ENCODE assay signal across 17 cellular contexts in the genomic region with DNA sequence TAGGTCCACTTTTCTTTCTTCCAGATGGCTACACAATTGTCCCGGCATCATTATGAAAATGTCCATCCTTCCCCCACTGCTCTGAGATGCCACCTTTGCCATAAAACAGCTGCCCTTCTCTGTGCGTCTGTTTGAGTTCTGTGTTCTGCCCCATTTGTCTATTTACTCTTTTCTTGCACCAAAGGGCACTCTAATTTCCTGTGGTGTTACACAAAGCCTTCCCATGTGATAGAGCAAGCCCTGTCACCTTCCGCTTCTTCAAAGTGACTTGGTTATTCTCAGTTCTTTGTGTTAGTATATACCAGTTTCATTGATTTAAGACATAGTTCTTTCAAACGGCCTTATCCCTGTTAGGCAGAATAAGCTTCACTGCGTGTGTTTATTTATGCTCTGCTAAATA.
DNase-seq lines count a peak whose midpoint lies in the region; TF ChIP-seq lines count a peak whose summit lies in the region.
"Had no signal": no experiment of that assay in that cellular context is flagged by ENCODE, and none has a peak within 500 bp of the region (broad histone marks: within the 10 kb centered on the region; RNA-seq: fewer than 3 reads in every experiment).

No MANE protein-coding gene starts in this region.

- no peak for TF ChIP-seq CTCF in nephron progenitor cell (IDR thresholded peaks at IDR 0.05)

- H3K4me1 Mint-ChIP-seq in activated naive CD4-positive, alpha-beta T cell treated with anti-CD3 and anti-CD28 coated beads, Interleukin-2, amount 50 U/mL, for 24 hours, result peaks cover 37% of the 10 kb centered on the region
- peaks cover 51% of the 10 kb centered on the region for H3K4me1 Mint-ChIP-seq in activated T-helper 2 cell treated with anti-CD3 and anti-CD28 coated beads, Interferon-gamma antibody, Interleukin-2, Interleukin-4, amounts not matched to agents 10 μg/mL and 5 μg/mL and 100 μg/mL, durations not matched to agents 14 hours and 24 hours and 36 hours (ENCODE audit: low read depth)
- H3K4me1 Mint-ChIP-seq in nephron progenitor cell, result peaks cover 7% of the 10 kb centered on the region

- H3K9me3 Mint-ChIP-seq in activated naive CD4-positive, alpha-beta T cell treated with anti-CD3 and anti-CD28 coated beads, Interleukin-2, amount 50 U/mL, for 24 hours, result no peaks in the 10 kb centered on the region
- H3K9me3 Mint-ChIP-seq in activated T-helper 2 cell treated with anti-CD3 and anti-CD28 coated beads, Interferon-gamma antibody, Interleukin-2, Interleukin-4, amounts not matched to agents 10 μg/mL and 5 μg/mL and 100 μg/mL, durations not matched to agents 14 hours and 24 hours and 36 hours, result no peaks in the 10 kb centered on the region
- no peaks in the 10 kb centered on the region for H3K9me3 Mint-ChIP-seq in nephron progenitor cell
- H3K9me3 Mint-ChIP-seq: WTC11 had no signal

- intact Hi-C loops in activated T-helper 2 cell treated with anti-CD3 and anti-CD28 coated beads, Interferon-gamma antibody, Interleukin-2, Interleukin-4, amounts not matched to agents 10 μg/mL and 5 μg/mL and 100 μg/mL, durations not matched to agents 14 hours and 24 hours and 36 hours (cut with micrococcal nuclease), result loop anchor here (2.0 to 5.0 kb wide), 4 partner anchors 77 to 534 kb away; partner anchors contain the start of genes TIMM21 and ZNF407

- no peak overlapping the region for H3K4me3 Mint-ChIP-seq in activated naive CD4-positive, alpha-beta T cell treated with anti-CD3 and anti-CD28 coated beads, Interleukin-2, amount 50 U/mL, for 24 hours
- H3K4me3 Mint-ChIP-seq in activated T-helper 2 cell treated with anti-CD3 and anti-CD28 coated beads, Interferon-gamma antibody, Interleukin-2, Interleukin-4, amounts not matched to agents 10 μg/mL and 5 μg/mL and 100 μg/mL, durations not matched to agents 14 hours and 24 hours and 36 hours (ENCODE audit: low read depth), result peak overlapping the region; percentile 20
- H3K4me3 Mint-ChIP-seq in nephron progenitor cell, result no peak overlapping the region
- H3K4me3 Mint-ChIP-seq: activated CD8-positive, alpha-beta memory T cell treated with anti-CD3 and anti-CD28 coated beads, Interleukin-2, amount 10 ng/mL, durations not matched to agents 7 days and 5 days; WTC11 had no signal

- peak; percentile 9 for DNase-seq in NCI-H1092 treated with DMSO at 0.1 percent for 48 hours (lab: John Stamatoyannopoulos, UW)
- no peak for DNase-seq in NCI-H1092 (lab: John Stamatoyannopoulos, UW)
- DNase-seq in activated naive CD4-positive, alpha-beta T cell treated with Interleukin-2 at 50 U/mL for 16 hours, result no peak
- DNase-seq in activated T-helper 2 cell treated with anti-CD3 and anti-CD28 coated beads, Interferon-gamma antibody, Interleukin-2, Interleukin-4, amounts not matched to agents 10 μg/mL and 5 μg/mL and 100 μg/mL, durations not matched to agents 14 hours and 24 hours and 36 hours (ENCODE audit: low spot score), result no peak
- DNase-seq in nephron progenitor cell, result no peak
- DNase-seq in NCI-H1105 (lab: John Stamatoyannopoulos, UW), result no peak
- no peak for DNase-seq in NK-92 (lab: John Stamatoyannopoulos, UW; ENCODE audit: unreplicated experiment)
- DNase-seq: activated CD8-positive, alpha-beta memory T cell treated with anti-CD3 and anti-CD28 coated beads, Interleukin-2, amount 10 ng/mL, durations not matched to agents 7 days and 5 days; activated effector memory CD4-positive, alpha-beta T cell treated with anti-CD3 and anti-CD28 coated beads, Interleukin-2, amount 50 U/mL, for 16 hours; BE2C; Calu3; central memory CD4-positive, alpha-beta T cell; NCI-H1436 treated with DMSO at 0.1 percent for 48 hours; small intestine; upper lobe of left lung had no signal

- no peaks in the 10 kb centered on the region for H3K36me3 Mint-ChIP-seq in activated naive CD4-positive, alpha-beta T cell treated with anti-CD3 and anti-CD28 coated beads, Interleukin-2, amount 50 U/mL, for 24 hours
- H3K36me3 Mint-ChIP-seq in activated T-helper 2 cell treated with anti-CD3 and anti-CD28 coated beads, Interferon-gamma antibody, Interleukin-2, Interleukin-4, amounts not matched to agents 10 μg/mL and 5 μg/mL and 100 μg/mL, durations not matched to agents 14 hours and 24 hours and 36 hours (ENCODE audit: low read depth), result peaks cover 2% of the 10 kb centered on the region
- no peaks in the 10 kb centered on the region for H3K36me3 Mint-ChIP-seq in nephron progenitor cell (ENCODE audit: low read depth)
- H3K36me3 Mint-ChIP-seq: activated CD8-positive, alpha-beta memory T cell treated with anti-CD3 and anti-CD28 coated beads, Interleukin-2, amount 10 ng/mL, durations not matched to agents 7 days and 5 days; WTC11 had no signal

- H3K27me3 Mint-ChIP-seq in activated naive CD4-positive, alpha-beta T cell treated with anti-CD3 and anti-CD28 coated beads, Interleukin-2, amount 50 U/mL, for 24 hours, result no peaks in the 10 kb centered on the region
- H3K27me3 Mint-ChIP-seq in activated T-helper 2 cell treated with anti-CD3 and anti-CD28 coated beads, Interferon-gamma antibody, Interleukin-2, Interleukin-4, amounts not matched to agents 10 μg/mL and 5 μg/mL and 100 μg/mL, durations not matched to agents 14 hours and 24 hours and 36 hours (ENCODE audit: low read depth), result no peaks in the 10 kb centered on the region
- H3K27me3 Mint-ChIP-seq in nephron progenitor cell (ENCODE audit: low read depth, poor library complexity), result peaks cover 3% of the 10 kb centered on the region

- peak overlapping the region; percentile 84 for H3K27ac Mint-ChIP-seq in activated naive CD4-positive, alpha-beta T cell treated with anti-CD3 and anti-CD28 coated beads, Interleukin-2, amount 50 U/mL, for 24 hours
- peak overlapping the region; percentile 75 for H3K27ac Mint-ChIP-seq in activated T-helper 2 cell treated with anti-CD3 and anti-CD28 coated beads, Interferon-gamma antibody, Interleukin-2, Interleukin-4, amounts not matched to agents 10 μg/mL and 5 μg/mL and 100 μg/mL, durations not matched to agents 14 hours and 24 hours and 36 hours
- no peak overlapping the region for H3K27ac Mint-ChIP-seq in nephron progenitor cell
- H3K27ac Mint-ChIP-seq: activated CD8-positive, alpha-beta memory T cell treated with anti-CD3 and anti-CD28 coated beads, Interleukin-2, amount 10 ng/mL, durations not matched to agents 7 days and 5 days; WTC11 had no signal
